8 cellular contexts compared by ENCODE assay signal in the genomic region with DNA sequence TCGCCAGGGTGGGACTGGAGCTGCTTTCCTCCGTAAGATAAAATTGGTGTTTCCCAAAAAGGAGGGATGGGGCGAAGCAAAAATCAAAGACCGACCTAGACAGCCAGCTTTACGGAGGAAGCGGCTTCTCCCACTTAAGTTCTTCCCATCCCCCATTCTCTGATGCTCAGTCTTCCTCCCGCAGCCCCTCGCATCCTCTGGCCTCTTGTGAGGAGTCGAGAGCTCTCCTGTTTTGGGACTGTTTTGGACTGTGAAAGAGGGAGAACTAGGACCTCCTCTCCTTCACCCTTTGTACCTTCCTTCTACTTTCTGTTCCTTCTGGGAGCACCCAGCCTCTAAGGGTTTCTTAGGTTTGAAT. TPM values are rescaled to one million over a fixed set of nuclear protein-coding genes. Genes with fewer than 3 reads are reported as not detected.
A peak's percentile ranks its signal among the peaks of the same experiment; 100 is the strongest.
DNase-seq lines count a peak whose midpoint lies in the region; ATAC-seq and TF ChIP-seq lines count a peak whose summit lies in the region.

No MANE protein-coding gene starts in this region.

- no peak for ATAC-seq in HG03442 (IDR thresholded peaks at IDR 0.05; ENCODE audit: unreplicated experiment)
- ATAC-seq in GM21619 (IDR thresholded peaks at IDR 0.05; ENCODE audit: unreplicated experiment) = no peak
- no peak for ATAC-seq in activated CD4-positive, CD25-positive, alpha-beta regulatory T cell treated with anti-CD3 and anti-CD28 coated beads, Interleukin-2, amount 50 U/mL, for 24 hours

- no peaks in the 10 kb centered on the region for H3K9me3 ChIP-seq in DOHH2 (ENCODE audit: control insufficient read depth, insufficient read depth, low read length)
- no peaks in the 10 kb centered on the region for H3K9me3 ChIP-seq in muscle layer of duodenum (ENCODE audit: control insufficient read depth in 1 of 2, low read length in 2 of 2)

- H3K27ac ChIP-seq in DOHH2 (ENCODE audit: low read depth, low read length) (no peak overlapping the region), muscle layer of duodenum (ENCODE audit: low read length) (peak overlapping the region; percentile 96)

- no peaks in the 10 kb centered on the region for H3K9me2 ChIP-seq in DOHH2 (replicated peaks; ENCODE audit: control insufficient read depth, low read length)

- H3K4me3 ChIP-seq in DOHH2 (ENCODE audit: low read length) = peak overlapping the region; percentile 96
- H3K4me3 ChIP-seq in muscle layer of duodenum (ENCODE audit: low read depth in 1 of 2, low read length in 2 of 2) = peak overlapping the region; percentile 97 to 99

- H3K4me1 ChIP-seq in DOHH2 (ENCODE audit: control insufficient read depth, low read length) = peaks cover 48% of the 10 kb centered on the region
- peaks cover 28 to 31% of the 10 kb centered on the region in 2 donors for H3K4me1 ChIP-seq in muscle layer of duodenum (ENCODE audit: control insufficient read depth in 1 of 2, insufficient read depth in 2 of 2, low read length in 2 of 2)

- peak overlapping the region; percentile 85 for H3K27ac Mint-ChIP-seq in chondrocyte (ENCODE audit: unreplicated experiment)

- peak overlapping the region; percentile 71 for H3K4me2 ChIP-seq in DOHH2 (ENCODE audit: low read length)

- H3K9me3 Mint-ChIP-seq in chondrocyte (ENCODE audit: low read depth) = no peaks in the 10 kb centered on the region

- peaks cover 2% of the 10 kb centered on the region for H3K36me3 Mint-ChIP-seq in chondrocyte (ENCODE audit: low read depth)

- peaks cover 80% of the 10 kb centered on the region for H3K4me1 Mint-ChIP-seq in chondrocyte (ENCODE audit: low read depth)

- peak; percentile 10 for DNase-seq in NAMALWA (ENCODE audit: low spot score)
- DNase-seq in chondrocyte (ENCODE audit: low spot score) = no peak
- DNase-seq in HUDEP-2 (lab: John Stamatoyannopoulos, UW; ENCODE audit: unreplicated experiment in 76 of 76) = no peak

- TF ChIP-seq CTCF in DOHH2 (IDR thresholded peaks at IDR 0.05; ENCODE audit: low read depth, low read length, poor library complexity, severe bottlenecking) (no peak), chondrocyte (IDR thresholded peaks at IDR 0.05) (no peak)

- H3K27me3 ChIP-seq in DOHH2 (ENCODE audit: control insufficient read depth, low read length) = no peaks in the 10 kb centered on the region
- no peaks in the 10 kb centered on the region for H3K27me3 ChIP-seq in muscle layer of duodenum (ENCODE audit: low read depth, low read length)

- H3K36me3 ChIP-seq in DOHH2 (ENCODE audit: control insufficient read depth, low read length) (no peaks in the 10 kb centered on the region), muscle layer of duodenum (ENCODE audit: control insufficient read depth in 1 of 2, insufficient read depth in 2 of 2, low read length in 2 of 2) (peaks cover 0 to 4% of the 10 kb centered on the region in 2 donors)

- peak overlapping the region; percentile 91 for H3K4me3 Mint-ChIP-seq in chondrocyte (ENCODE audit: unreplicated experiment)

- no peaks in the 10 kb centered on the region for H4K20me1 ChIP-seq in DOHH2 (ENCODE audit: control insufficient read depth, insufficient read depth, low read depth, low read length)

- peaks cover 23% of the 10 kb centered on the region for H3K79me2 ChIP-seq in DOHH2 (ENCODE audit: control insufficient read depth, low read length)

- peaks cover 16% of the 10 kb centered on the region for H3F3A ChIP-seq in DOHH2 (ENCODE audit: control insufficient read depth, insufficient read depth)

- H3K27me3 Mint-ChIP-seq in chondrocyte (ENCODE audit: low read depth) = no peaks in the 10 kb centered on the region

RNA-seq across cellular contexts. Expression of a gene that starts 0.6 kb away (rescaled TPM):
- total RNA-seq in chondrocyte = 52.2 to 58.7 TPM (median 52.4 TPM) in 3 replicates
